In the genomic region with DNA sequence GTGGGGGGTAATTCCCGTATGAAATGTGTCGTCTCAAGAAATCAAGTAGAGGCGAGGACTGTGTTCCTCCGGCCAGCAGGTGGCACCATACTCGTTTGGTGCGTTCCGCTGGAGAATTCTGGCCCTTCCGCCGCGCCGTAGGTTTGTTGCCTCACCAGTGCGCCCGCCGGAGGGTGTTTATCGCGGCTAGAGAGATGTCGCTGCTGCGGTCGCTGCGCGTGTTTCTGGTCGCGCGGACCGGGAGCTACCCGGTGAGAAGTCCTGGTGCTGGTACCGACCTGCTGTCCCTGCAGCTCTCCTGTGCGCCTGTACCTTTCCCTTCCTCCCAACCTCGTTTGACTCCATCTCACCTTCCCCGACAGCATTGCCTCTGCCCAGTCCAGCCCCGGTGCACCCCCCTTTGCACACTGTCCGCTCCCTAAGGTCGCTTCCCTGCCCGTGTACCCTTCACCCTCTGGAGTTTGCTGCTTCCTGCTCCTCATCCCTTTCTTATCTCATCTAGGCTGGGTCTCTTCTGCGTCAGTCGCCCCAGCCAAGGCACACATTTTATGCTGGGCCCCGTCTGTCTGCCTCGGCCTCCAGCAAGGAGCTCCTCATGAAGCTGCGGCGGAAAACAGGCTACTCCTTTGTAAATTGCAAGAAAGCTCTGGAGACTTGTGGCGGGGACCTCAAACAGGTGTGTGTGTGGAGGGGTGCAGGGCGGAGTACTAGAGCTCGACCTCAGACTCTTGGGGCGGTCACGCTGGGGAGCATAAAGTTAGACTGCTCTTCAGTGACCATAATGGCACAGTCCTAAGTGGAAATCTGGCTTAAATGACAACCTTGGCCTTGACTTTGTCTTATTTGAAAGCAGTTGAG, we compare ENCODE assay signal across 1 cellular context.
TF ChIP-seq lines count a peak whose summit lies in the region.

A gene (plus strand): TSS at position 180 of the 858 bp plus-strand sequence. CDS start 15 bp downstream, at position 195.

TF ChIP-seq in HepG2, 621 proteins besides CTCF, POLR2A, EP300 and RAD21 (continued from another document and continues in another):
- TF ChIP-seq, protein P1, sequence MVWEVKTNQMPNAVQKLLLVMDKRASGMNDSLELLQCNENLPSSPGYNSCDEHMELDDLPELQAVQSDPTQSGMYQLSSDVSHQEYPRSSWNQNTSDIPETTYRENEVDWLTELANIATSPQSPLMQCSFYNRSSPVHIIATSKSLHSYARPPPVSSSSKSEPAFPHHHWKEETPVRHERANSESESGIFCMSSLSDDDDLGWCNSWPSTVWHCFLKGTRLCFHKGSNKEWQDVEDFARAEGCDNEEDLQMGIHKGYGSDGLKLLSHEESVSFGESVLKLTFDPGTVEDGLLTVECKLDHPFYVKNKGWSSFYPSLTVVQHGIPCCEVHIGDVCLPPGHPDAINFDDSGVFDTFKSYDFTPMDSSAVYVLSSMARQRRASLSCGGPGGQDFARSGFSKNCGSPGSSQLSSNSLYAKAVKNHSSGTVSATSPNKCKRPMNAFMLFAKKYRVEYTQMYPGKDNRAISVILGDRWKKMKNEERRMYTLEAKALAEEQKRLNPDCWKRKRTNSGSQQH (CRISPR knock-in tag; IDR thresholded peaks at IDR 0.05; ENCODE audit: low read depth) = peak; percentile 59; the same call in 1 of the 2 replicates
- TF ChIP-seq, protein P2, sequence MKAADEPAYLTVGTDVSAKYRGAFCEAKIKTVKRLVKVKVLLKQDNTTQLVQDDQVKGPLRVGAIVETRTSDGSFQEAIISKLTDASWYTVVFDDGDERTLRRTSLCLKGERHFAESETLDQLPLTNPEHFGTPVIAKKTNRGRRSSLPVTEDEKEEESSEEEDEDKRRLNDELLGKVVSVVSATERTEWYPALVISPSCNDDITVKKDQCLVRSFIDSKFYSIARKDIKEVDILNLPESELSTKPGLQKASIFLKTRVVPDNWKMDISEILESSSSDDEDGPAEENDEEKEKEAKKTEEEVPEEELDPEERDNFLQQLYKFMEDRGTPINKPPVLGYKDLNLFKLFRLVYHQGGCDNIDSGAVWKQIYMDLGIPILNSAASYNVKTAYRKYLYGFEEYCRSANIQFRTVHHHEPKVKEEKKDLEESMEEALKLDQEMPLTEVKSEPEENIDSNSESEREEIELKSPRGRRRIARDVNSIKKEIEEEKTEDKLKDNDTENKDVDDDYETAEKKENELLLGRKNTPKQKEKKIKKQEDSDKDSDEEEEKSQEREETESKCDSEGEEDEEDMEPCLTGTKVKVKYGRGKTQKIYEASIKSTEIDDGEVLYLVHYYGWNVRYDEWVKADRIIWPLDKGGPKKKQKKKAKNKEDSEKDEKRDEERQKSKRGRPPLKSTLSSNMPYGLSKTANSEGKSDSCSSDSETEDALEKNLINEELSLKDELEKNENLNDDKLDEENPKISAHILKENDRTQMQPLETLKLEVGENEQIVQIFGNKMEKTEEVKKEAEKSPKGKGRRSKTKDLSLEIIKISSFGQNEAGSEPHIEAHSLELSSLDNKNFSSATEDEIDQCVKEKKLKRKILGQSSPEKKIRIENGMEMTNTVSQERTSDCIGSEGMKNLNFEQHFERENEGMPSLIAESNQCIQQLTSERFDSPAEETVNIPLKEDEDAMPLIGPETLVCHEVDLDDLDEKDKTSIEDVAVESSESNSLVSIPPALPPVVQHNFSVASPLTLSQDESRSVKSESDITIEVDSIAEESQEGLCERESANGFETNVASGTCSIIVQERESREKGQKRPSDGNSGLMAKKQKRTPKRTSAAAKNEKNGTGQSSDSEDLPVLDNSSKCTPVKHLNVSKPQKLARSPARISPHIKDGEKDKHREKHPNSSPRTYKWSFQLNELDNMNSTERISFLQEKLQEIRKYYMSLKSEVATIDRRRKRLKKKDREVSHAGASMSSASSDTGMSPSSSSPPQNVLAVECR (CRISPR knock-in tag; IDR thresholded peaks at IDR 0.05; ENCODE audit: borderline replicate concordance) = peak; percentile 98
- TF ChIP-seq, protein P3, sequence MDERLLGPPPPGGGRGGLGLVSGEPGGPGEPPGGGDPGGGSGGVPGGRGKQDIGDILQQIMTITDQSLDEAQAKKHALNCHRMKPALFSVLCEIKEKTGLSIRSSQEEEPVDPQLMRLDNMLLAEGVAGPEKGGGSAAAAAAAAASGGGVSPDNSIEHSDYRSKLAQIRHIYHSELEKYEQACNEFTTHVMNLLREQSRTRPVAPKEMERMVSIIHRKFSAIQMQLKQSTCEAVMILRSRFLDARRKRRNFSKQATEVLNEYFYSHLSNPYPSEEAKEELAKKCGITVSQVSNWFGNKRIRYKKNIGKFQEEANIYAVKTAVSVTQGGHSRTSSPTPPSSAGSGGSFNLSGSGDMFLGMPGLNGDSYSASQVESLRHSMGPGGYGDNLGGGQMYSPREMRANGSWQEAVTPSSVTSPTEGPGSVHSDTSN (CRISPR knock-in tag; IDR thresholded peaks at IDR 0.05) = no peak
- TF ChIP-seq NFKBIZ (CRISPR knock-in tag; IDR thresholded peaks at IDR 0.05) (no peak), SPEN (CRISPR knock-in tag; IDR thresholded peaks at IDR 0.05; ENCODE audit: low read depth) (peak; percentile 98), ZNF614 (CRISPR knock-in tag; IDR thresholded peaks at IDR 0.05; ENCODE audit: borderline replicate concordance) (peak; percentile 95), ZFP90 (CRISPR knock-in tag; IDR thresholded peaks at IDR 0.05; ENCODE audit: borderline replicate concordance) (peak; percentile 61; the same call in 1 of the 2 replicates), ZNF180 (CRISPR knock-in tag; IDR thresholded peaks at IDR 0.05; ENCODE audit: borderline replicate concordance, low read depth) (no peak), ZNF644 (CRISPR knock-in tag; IDR thresholded peaks at IDR 0.05; ENCODE audit: low read depth) (no peak), ZNF124 (CRISPR knock-in tag; IDR thresholded peaks at IDR 0.05) (peak; percentile 88), SNAPC2 (CRISPR knock-in tag; IDR thresholded peaks at IDR 0.05) (no peak), SAP130 (CRISPR knock-in tag; IDR thresholded peaks at IDR 0.05; ENCODE audit: low read depth) (peak; percentile 98), JUNB (CRISPR knock-in tag; IDR thresholded peaks at IDR 0.05; ENCODE audit: borderline replicate concordance) (no peak), ZNF777 (CRISPR knock-in tag; IDR thresholded peaks at IDR 0.05) (peak; percentile 63), KAT2B (IDR thresholded peaks at IDR 0.05; ENCODE audit: borderline replicate concordance, low read depth, low read length) (no peak), ELF4 (CRISPR knock-in tag; IDR thresholded peaks at IDR 0.05; ENCODE audit: borderline replicate concordance) (peak; percentile 39; the same call in 1 of the 2 replicates), ZNF350 (CRISPR knock-in tag; IDR thresholded peaks at IDR 0.05; ENCODE audit: borderline replicate concordance, low read depth) (peak; percentile 87), ZNF564 (CRISPR knock-in tag; IDR thresholded peaks at IDR 0.05) (no peak), KLF13 (CRISPR knock-in tag; IDR thresholded peaks at IDR 0.05) (no peak), ZNF839 (CRISPR knock-in tag; IDR thresholded peaks at IDR 0.05; ENCODE audit: borderline replicate concordance) (no peak), ZKSCAN8 (CRISPR knock-in tag; IDR thresholded peaks at IDR 0.05; ENCODE audit: borderline replicate concordance) (peak; percentile 73; the same call in 1 of the 2 replicates), JUN (CRISPR knock-in tag; IDR thresholded peaks at IDR 0.05) (no peak), GATA4 (IDR thresholded peaks at IDR 0.05; ENCODE audit: borderline replicate concordance, low read depth) (no peak; the same call in 1 of the 2 replicates), DNMT1 (CRISPR knock-in tag; IDR thresholded peaks at IDR 0.05) (peak; percentile 94), ZNF720 (CRISPR knock-in tag; IDR thresholded peaks at IDR 0.05) (no peak), KDM4B (CRISPR knock-in tag; IDR thresholded peaks at IDR 0.05) (no peak), FOXJ3 (CRISPR knock-in tag; IDR thresholded peaks at IDR 0.05; ENCODE audit: borderline replicate concordance) (peak; percentile 81), ARHGAP35 (CRISPR knock-in tag; IDR thresholded peaks at IDR 0.05; ENCODE audit: borderline replicate concordance) (no peak), RAD51 (IDR thresholded peaks at IDR 0.05; ENCODE audit: borderline replicate concordance) (no peak)
- TF ChIP-seq, protein P4, sequence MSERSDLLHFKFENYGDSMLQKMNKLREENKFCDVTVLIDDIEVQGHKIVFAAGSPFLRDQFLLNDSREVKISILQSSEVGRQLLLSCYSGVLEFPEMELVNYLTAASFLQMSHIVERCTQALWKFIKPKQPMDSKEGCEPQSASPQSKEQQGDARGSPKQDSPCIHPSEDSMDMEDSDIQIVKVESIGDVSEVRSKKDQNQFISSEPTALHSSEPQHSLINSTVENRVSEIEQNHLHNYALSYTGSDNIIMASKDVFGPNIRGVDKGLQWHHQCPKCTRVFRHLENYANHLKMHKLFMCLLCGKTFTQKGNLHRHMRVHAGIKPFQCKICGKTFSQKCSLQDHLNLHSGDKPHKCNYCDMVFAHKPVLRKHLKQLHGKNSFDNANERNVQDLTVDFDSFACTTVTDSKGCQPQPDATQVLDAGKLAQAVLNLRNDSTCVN (CRISPR knock-in tag; IDR thresholded peaks at IDR 0.05; ENCODE audit: borderline replicate concordance) = no peak; the same call in 1 of the 2 replicates
- TF ChIP-seq, protein P5, sequence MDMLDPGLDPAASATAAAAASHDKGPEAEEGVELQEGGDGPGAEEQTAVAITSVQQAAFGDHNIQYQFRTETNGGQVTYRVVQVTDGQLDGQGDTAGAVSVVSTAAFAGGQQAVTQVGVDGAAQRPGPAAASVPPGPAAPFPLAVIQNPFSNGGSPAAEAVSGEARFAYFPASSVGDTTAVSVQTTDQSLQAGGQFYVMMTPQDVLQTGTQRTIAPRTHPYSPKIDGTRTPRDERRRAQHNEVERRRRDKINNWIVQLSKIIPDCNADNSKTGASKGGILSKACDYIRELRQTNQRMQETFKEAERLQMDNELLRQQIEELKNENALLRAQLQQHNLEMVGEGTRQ (IDR thresholded peaks at IDR 0.05; ENCODE audit: low read depth, low read length) = no peak
- TF ChIP-seq, protein P5 (CRISPR knock-in tag; IDR thresholded peaks at IDR 0.05; ENCODE audit: borderline replicate concordance) = no peak
- TF ChIP-seq, protein P6, sequence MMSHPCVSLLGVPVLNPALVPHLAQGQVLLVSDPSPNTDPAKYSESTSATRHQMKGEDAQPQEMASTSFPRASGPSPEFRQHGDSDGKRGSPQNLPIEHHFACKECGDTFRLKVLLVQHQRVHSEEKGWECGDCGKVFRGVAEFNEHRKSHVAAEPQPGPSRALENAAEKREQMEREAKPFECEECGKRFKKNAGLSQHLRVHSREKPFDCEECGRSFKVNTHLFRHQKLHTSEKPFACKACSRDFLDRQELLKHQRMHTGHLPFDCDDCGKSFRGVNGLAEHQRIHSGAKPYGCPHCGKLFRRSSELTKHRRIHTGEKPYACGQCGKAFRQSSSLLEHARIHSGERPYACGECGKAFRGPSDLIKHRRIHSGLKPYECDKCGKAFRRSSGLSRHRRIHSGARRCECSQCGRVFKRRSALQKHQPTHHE (CRISPR knock-in tag; IDR thresholded peaks at IDR 0.05; ENCODE audit: borderline replicate concordance) = no peak
- TF ChIP-seq, protein P7, sequence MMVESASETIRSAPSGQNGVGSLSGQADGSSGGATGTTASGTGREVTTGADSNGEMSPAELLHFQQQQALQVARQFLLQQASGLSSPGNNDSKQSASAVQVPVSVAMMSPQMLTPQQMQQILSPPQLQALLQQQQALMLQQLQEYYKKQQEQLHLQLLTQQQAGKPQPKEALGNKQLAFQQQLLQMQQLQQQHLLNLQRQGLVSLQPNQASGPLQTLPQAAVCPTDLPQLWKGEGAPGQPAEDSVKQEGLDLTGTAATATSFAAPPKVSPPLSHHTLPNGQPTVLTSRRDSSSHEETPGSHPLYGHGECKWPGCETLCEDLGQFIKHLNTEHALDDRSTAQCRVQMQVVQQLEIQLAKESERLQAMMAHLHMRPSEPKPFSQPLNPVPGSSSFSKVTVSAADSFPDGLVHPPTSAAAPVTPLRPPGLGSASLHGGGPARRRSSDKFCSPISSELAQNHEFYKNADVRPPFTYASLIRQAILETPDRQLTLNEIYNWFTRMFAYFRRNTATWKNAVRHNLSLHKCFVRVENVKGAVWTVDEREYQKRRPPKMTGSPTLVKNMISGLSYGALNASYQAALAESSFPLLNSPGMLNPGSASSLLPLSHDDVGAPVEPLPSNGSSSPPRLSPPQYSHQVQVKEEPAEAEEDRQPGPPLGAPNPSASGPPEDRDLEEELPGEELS (CRISPR knock-in tag; IDR thresholded peaks at IDR 0.05) = peak; percentile 73
- TF ChIP-seq, protein P8, sequence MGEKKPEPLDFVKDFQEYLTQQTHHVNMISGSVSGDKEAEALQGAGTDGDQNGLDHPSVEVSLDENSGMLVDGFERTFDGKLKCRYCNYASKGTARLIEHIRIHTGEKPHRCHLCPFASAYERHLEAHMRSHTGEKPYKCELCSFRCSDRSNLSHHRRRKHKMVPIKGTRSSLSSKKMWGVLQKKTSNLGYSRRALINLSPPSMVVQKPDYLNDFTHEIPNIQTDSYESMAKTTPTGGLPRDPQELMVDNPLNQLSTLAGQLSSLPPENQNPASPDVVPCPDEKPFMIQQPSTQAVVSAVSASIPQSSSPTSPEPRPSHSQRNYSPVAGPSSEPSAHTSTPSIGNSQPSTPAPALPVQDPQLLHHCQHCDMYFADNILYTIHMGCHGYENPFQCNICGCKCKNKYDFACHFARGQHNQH (CRISPR knock-in tag; IDR thresholded peaks at IDR 0.05) = peak; percentile 93
- TF ChIP-seq, protein P9, sequence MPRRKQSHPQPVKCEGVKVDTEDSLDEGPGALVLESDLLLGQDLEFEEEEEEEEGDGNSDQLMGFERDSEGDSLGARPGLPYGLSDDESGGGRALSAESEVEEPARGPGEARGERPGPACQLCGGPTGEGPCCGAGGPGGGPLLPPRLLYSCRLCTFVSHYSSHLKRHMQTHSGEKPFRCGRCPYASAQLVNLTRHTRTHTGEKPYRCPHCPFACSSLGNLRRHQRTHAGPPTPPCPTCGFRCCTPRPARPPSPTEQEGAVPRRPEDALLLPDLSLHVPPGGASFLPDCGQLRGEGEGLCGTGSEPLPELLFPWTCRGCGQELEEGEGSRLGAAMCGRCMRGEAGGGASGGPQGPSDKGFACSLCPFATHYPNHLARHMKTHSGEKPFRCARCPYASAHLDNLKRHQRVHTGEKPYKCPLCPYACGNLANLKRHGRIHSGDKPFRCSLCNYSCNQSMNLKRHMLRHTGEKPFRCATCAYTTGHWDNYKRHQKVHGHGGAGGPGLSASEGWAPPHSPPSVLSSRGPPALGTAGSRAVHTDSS (CRISPR knock-in tag; conservative IDR thresholded peaks at IDR 0.05) = no peak
- TF ChIP-seq, protein P10, sequence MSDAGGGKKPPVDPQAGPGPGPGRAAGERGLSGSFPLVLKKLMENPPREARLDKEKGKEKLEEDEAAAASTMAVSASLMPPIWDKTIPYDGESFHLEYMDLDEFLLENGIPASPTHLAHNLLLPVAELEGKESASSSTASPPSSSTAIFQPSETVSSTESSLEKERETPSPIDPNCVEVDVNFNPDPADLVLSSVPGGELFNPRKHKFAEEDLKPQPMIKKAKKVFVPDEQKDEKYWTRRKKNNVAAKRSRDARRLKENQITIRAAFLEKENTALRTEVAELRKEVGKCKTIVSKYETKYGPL (CRISPR knock-in tag; IDR thresholded peaks at IDR 0.05) = no peak
- TF ChIP-seq, protein P11, sequence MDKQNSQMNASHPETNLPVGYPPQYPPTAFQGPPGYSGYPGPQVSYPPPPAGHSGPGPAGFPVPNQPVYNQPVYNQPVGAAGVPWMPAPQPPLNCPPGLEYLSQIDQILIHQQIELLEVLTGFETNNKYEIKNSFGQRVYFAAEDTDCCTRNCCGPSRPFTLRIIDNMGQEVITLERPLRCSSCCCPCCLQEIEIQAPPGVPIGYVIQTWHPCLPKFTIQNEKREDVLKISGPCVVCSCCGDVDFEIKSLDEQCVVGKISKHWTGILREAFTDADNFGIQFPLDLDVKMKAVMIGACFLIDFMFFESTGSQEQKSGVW (CRISPR knock-in tag; IDR thresholded peaks at IDR 0.05; ENCODE audit: borderline replicate concordance) = no peak
